In genomic region chr16:53882310-53882709, GRCh38 we compare ENCODE assay signal across 19 cellular contexts.
DNase-seq lines count a peak whose midpoint lies in the region; ATAC-seq, FAIRE-seq and TF ChIP-seq lines count a peak whose summit lies in the region.
"Had no signal": no experiment of that assay in that cellular context is flagged by ENCODE, and none has a peak within 500 bp of the region (broad histone marks: within the 10 kb centered on the region; RNA-seq: fewer than 3 reads in every experiment).

No MANE protein-coding gene starts in this region.

- no peak for FAIRE-seq in A549 (lab: Jason Lieb, UNC)

- no peaks in the 10 kb centered on the region for H4K20me1 ChIP-seq in DND-41 (ENCODE audit: insufficient read depth, low read length)

- TF ChIP-seq RAD21 in A549 (conservative IDR thresholded peaks at IDR 0.05 in 1 of 2, IDR thresholded peaks at IDR 0.05 in 1 of 2) = no peak

- TF ChIP-seq CTCF in A549 (IDR thresholded peaks at IDR 0.05) (no peak), DND-41 (IDR thresholded peaks at IDR 0.05; ENCODE audit: borderline replicate concordance, extremely low read depth, low read length, poor library complexity, severe bottlenecking) (peak; percentile 24), WTC11 (IDR thresholded peaks at IDR 0.05) (no peak), fibroblast of mammary gland (conservative IDR thresholded peaks at IDR 0.05; ENCODE audit: control insufficient read depth, insufficient read depth, low read depth, low read length) (peak; percentile 5)

- no peak overlapping the region for H3K9ac ChIP-seq in DND-41 (ENCODE audit: low read depth, low read length)

- no peaks in the 10 kb centered on the region for H3K79me2 ChIP-seq in DND-41 (ENCODE audit: insufficient read depth, low read length)

- H3K27ac Mint-ChIP-seq in WTC11 = no peak overlapping the region
- H3K27ac Mint-ChIP-seq in activated T-cell treated with anti-CD3 and anti-CD28 coated beads, Interleukin-2, amount 50 U/mL, for 24 hours = no peak overlapping the region
- H3K27ac Mint-ChIP-seq: CD8-positive, alpha-beta T cell; stimulated activated naive B cell treated with anti-CD40 and anti-IgM and Interleukin-4, amounts not matched to agents 10 μg/mL and 1 μg/mL and 100 μg/mL, for 72 hours had no signal

- H3K9me3 ChIP-seq in A549 = no peaks in the 10 kb centered on the region
- H3K9me3 ChIP-seq in DND-41 (ENCODE audit: insufficient read depth, low read length, severe bottlenecking) = no peaks in the 10 kb centered on the region
- H3K9me3 ChIP-seq: adrenal gland, prostate gland, thyroid gland had no signal

- no peak for TF ChIP-seq POLR2A in A549 (IDR thresholded peaks at IDR 0.05; ENCODE audit: low read length)

- CTCF ChIA-PET in A549 (lab: Yijun Ruan, JAX) = no interaction called here
- CTCF ChIA-PET in WTC11 (lab: Charles Lee) = no interaction called here

- H3K36me3 ChIP-seq in DND-41 (ENCODE audit: insufficient read depth, low read length) = peaks cover 34% of the 10 kb centered on the region
- H3K36me3 ChIP-seq: prostate gland had no signal

- H2AFZ ChIP-seq in DND-41 (ENCODE audit: low read depth, low read length) = no peak overlapping the region

- POLR2A ChIA-PET in A549 (lab: Yijun Ruan, JAX) = no interaction called here
- POLR2A ChIA-PET in WTC11 (lab: Charles Lee) = no interaction called here

- H3K27me3 Mint-ChIP-seq in WTC11 (ENCODE audit: low read depth) = no peaks in the 10 kb centered on the region
- H3K27me3 Mint-ChIP-seq in activated T-cell treated with anti-CD3 and anti-CD28 coated beads, Interleukin-2, amount 50 U/mL, for 24 hours = no peaks in the 10 kb centered on the region
- H3K27me3 Mint-ChIP-seq: stimulated activated naive B cell treated with anti-CD40 and anti-IgM and Interleukin-4, amounts not matched to agents 10 μg/mL and 1 μg/mL and 100 μg/mL, for 72 hours had no signal

- H3K4me1 ChIP-seq in A549 = peaks cover 16% of the 10 kb centered on the region; the same call in 2 of the 3 replicates
- no peaks in the 10 kb centered on the region for H3K4me1 ChIP-seq in DND-41 (ENCODE audit: insufficient read depth, low read length)
- H3K4me1 ChIP-seq: prostate gland, thyroid gland had no signal

- no peak overlapping the region for H3K4me2 ChIP-seq in A549
- no peak overlapping the region for H3K4me2 ChIP-seq in DND-41 (ENCODE audit: insufficient read depth, low read length)

- peak overlapping the region; percentile 63 to 73; a peak in 5 of 6 replicates for H3K27ac ChIP-seq in A549
- H3K27ac ChIP-seq in DND-41 (ENCODE audit: low read length) = no peak overlapping the region
- H3K27ac ChIP-seq: adrenal gland, cardiac muscle cell, prostate gland, thyroid gland, VCaP had no signal

- peaks cover 8% of the 10 kb centered on the region for H3K9me3 Mint-ChIP-seq in WTC11
- no peaks in the 10 kb centered on the region for H3K9me3 Mint-ChIP-seq in activated T-cell treated with anti-CD3 and anti-CD28 coated beads, Interleukin-2, amount 50 U/mL, for 24 hours

- ATAC-seq in A549 (peak in 1 of 2 experiments; percentile 63; a peak in 3 of 6 replicates), DND-41 (ENCODE audit: insufficient read depth, low read depth) (0 out of 3 replicates have a peak, but pooled peaks have one; percentile 24), WTC11 (peak; percentile 36), HG03196 (IDR thresholded peaks at IDR 0.05; ENCODE audit: unreplicated experiment) (no peak)
- ATAC-seq: CD8-positive, alpha-beta T cell; stimulated activated naive B cell treated with anti-CD40 and anti-IgM and Interleukin-4, amounts not matched to agents 10 μg/mL and 1 μg/mL and 100 μg/mL, for 72 hours had no signal

- no peak overlapping the region for H3K4me3 Mint-ChIP-seq in WTC11
- no peak overlapping the region for H3K4me3 Mint-ChIP-seq in activated T-cell treated with anti-CD3 and anti-CD28 coated beads, Interleukin-2, amount 50 U/mL, for 24 hours
- H3K4me3 Mint-ChIP-seq: CD8-positive, alpha-beta T cell; stimulated activated naive B cell treated with anti-CD40 and anti-IgM and Interleukin-4, amounts not matched to agents 10 μg/mL and 1 μg/mL and 100 μg/mL, for 72 hours had no signal

- H3K36me3 Mint-ChIP-seq in WTC11 = peaks cover 12% of the 10 kb centered on the region
- H3K36me3 Mint-ChIP-seq in activated T-cell treated with anti-CD3 and anti-CD28 coated beads, Interleukin-2, amount 50 U/mL, for 24 hours (ENCODE audit: low read depth) = peaks cover 70% of the 10 kb centered on the region

- DNase-seq in A549 (ENCODE audit: low read depth in 1 of 2, low spot score in 1 of 2) (peak in 1 of 2 experiments; percentile 10), DND-41 (no peak), WTC11 (ENCODE audit: low spot score) (no peak), fibroblast of mammary gland (ENCODE audit: low read depth) (no peak), NCI-H524 (lab: John Stamatoyannopoulos, UW) (no peak), SKM-1 (lab: John Stamatoyannopoulos, UW; ENCODE audit: unreplicated experiment) (no peak)
- DNase-seq in activated T-cell treated with anti-CD3 and anti-CD28 coated beads, Interleukin-2, amount 50 U/mL, for 24 hours = no peak
- DNase-seq: activated gamma-delta T cell treated with Interleukin-2 at 50 U/mL for 16 hours; adrenal gland; CD8-positive, alpha-beta T cell; NCI-H1436; NCI-H2171; stimulated activated CD4-positive, alpha-beta T cell treated with anti-CD3 and anti-CD28 coated beads, Interleukin-2, amount 100 ng/mL, for 24 hours; stimulated activated naive B cell treated with anti-CD40 and anti-IgM and Interleukin-4, amounts not matched to agents 10 μg/mL and 1 μg/mL and 100 μg/mL, for 72 hours; thyroid gland had no signal

- H3K27me3 ChIP-seq in DND-41 (ENCODE audit: insufficient read depth, low read length, poor library complexity) = no peaks in the 10 kb centered on the region
- H3K27me3 ChIP-seq: adrenal gland, cardiac muscle cell, thyroid gland had no signal

- H3K4me3 ChIP-seq in A549 (no peak overlapping the region), DND-41 (ENCODE audit: low read depth in 1 of 2, low read length in 2 of 2) (no peak overlapping the region), fibroblast of mammary gland (ENCODE audit: control insufficient read depth, low read depth, low read length) (no peak overlapping the region)
- H3K4me3 ChIP-seq: adrenal gland, cardiac muscle cell, prostate gland, thyroid gland had no signal

- WGBS in A549 (ENCODE audit: missing lambda C conversion rate) = 88% methylated on average over 1 of the region's 1 CpG

- H3K4me1 Mint-ChIP-seq in WTC11 = no peaks in the 10 kb centered on the region
- no peaks in the 10 kb centered on the region for H3K4me1 Mint-ChIP-seq in activated T-cell treated with anti-CD3 and anti-CD28 coated beads, Interleukin-2, amount 50 U/mL, for 24 hours (ENCODE audit: low read depth)
- H3K4me1 Mint-ChIP-seq: stimulated activated naive B cell treated with anti-CD40 and anti-IgM and Interleukin-4, amounts not matched to agents 10 μg/mL and 1 μg/mL and 100 μg/mL, for 72 hours had no signal

- TF ChIP-seq EP300 in A549 (IDR thresholded peaks at IDR 0.05) = no peak

TF ChIP-seq in A549, 52 proteins besides CTCF, POLR2A, EP300 and RAD21:
- TF ChIP-seq, protein P1, sequence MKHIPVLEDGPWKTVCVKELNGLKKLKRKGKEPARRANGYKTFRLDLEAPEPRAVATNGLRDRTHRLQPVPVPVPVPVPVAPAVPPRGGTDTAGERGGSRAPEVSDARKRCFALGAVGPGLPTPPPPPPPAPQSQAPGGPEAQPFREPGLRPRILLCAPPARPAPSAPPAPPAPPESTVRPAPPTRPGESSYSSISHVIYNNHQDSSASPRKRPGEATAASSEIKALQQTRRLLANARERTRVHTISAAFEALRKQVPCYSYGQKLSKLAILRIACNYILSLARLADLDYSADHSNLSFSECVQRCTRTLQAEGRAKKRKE (CRISPR knock-in tag; IDR thresholded peaks at IDR 0.05; ENCODE audit: low read depth) = no peak
- TF ChIP-seq GATA3 (IDR thresholded peaks at IDR 0.05; ENCODE audit: borderline replicate concordance) (no peak), PHF8 (IDR thresholded peaks at IDR 0.05; ENCODE audit: borderline replicate concordance, low read depth) (no peak), RARB (CRISPR knock-in tag; IDR thresholded peaks at IDR 0.05) (no peak), NPAS2 (CRISPR knock-in tag; IDR thresholded peaks at IDR 0.05; ENCODE audit: borderline replicate concordance) (no peak), JUNB (IDR thresholded peaks at IDR 0.05) (no peak)

TF ChIP-seq in WTC11, 78 proteins besides CTCF, POLR2A, EP300 and RAD21 (continues in another document):
- TF ChIP-seq ZSCAN18 (CRISPR knock-in tag; IDR thresholded peaks at IDR 0.05) = no peak
- TF ChIP-seq, protein P2, sequence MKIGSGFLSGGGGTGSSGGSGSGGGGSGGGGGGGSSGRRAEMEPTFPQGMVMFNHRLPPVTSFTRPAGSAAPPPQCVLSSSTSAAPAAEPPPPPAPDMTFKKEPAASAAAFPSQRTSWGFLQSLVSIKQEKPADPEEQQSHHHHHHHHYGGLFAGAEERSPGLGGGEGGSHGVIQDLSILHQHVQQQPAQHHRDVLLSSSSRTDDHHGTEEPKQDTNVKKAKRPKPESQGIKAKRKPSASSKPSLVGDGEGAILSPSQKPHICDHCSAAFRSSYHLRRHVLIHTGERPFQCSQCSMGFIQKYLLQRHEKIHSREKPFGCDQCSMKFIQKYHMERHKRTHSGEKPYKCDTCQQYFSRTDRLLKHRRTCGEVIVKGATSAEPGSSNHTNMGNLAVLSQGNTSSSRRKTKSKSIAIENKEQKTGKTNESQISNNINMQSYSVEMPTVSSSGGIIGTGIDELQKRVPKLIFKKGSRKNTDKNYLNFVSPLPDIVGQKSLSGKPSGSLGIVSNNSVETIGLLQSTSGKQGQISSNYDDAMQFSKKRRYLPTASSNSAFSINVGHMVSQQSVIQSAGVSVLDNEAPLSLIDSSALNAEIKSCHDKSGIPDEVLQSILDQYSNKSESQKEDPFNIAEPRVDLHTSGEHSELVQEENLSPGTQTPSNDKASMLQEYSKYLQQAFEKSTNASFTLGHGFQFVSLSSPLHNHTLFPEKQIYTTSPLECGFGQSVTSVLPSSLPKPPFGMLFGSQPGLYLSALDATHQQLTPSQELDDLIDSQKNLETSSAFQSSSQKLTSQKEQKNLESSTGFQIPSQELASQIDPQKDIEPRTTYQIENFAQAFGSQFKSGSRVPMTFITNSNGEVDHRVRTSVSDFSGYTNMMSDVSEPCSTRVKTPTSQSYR (CRISPR knock-in tag; IDR thresholded peaks at IDR 0.05) = no peak
- TF ChIP-seq HMGA2 (CRISPR knock-in tag; IDR thresholded peaks at IDR 0.05) = no peak
- TF ChIP-seq FOXJ3 (CRISPR knock-in tag; IDR thresholded peaks at IDR 0.05; ENCODE audit: borderline replicate concordance) = no peak

Comparison
In these comparisons a context has a peak if more than half of its experiments do, and no peak if none do; other contexts are left out.
1. CTCF ChIP-seq: peak in DND-41 (single experiment) and fibroblast of mammary gland (single experiment); none in A549 (single experiment) and WTC11 (single experiment).